ENCODE assay signal across 1 cellular context in genomic region chr3:126202281-126203079, GRCh38.
TF ChIP-seq lines count a peak whose summit lies in the region.

No MANE protein-coding gene starts in this region.

TF ChIP-seq in IMR-90, 13 proteins besides CTCF, POLR2A, EP300 and RAD21 (continued from another document):
- TF ChIP-seq MXI1 (IDR thresholded peaks at IDR 0.05; ENCODE audit: borderline replicate concordance, low read depth, low read length) = no peak
TF ChIP-seq in IMR-90: peak in this region for 0.
